Comparison of ENCODE assay signal across 8 cellular contexts in genomic region chr12:56188786-56189335, GRCh38. TPM values are rescaled to one million over a fixed set of nuclear protein-coding genes. Genes with fewer than 3 reads are reported as not detected.
A peak's percentile ranks its signal among the peaks of the same experiment; 100 is the strongest.
DNase-seq lines count a peak whose midpoint lies in the region; ATAC-seq and TF ChIP-seq lines count a peak whose summit lies in the region.

No MANE protein-coding gene starts in this region.

- no peak for TF ChIP-seq POLR2A in suprapubic skin (IDR thresholded peaks at IDR 0.05)

- DNase-seq in A673 (ENCODE audit: low spot score) (peak; percentile 32), NCI-H526 treated with DMSO at 0.1 percent for 48 hours (lab: John Stamatoyannopoulos, UW) (peak; percentile 17), cardiac fibroblast (ENCODE audit: low read depth in 2 of 2) (no peak), suprapubic skin (ENCODE audit: low spot score in 2 of 2) (no peak), NCI-H128 (lab: John Stamatoyannopoulos, UW; ENCODE audit: unreplicated experiment) (no peak), NCI-H187 treated with DMSO at 0.1 percent for 48 hours (lab: John Stamatoyannopoulos, UW) (no peak)

- POLR2A ChIA-PET in A673 (lab: Charles Lee; ENCODE audit: low non-redundant PET) = interaction anchor here (0.5 to 1.0 kb wide), 2 partner anchors 26 to 91 kb away, joined by 4 to 6 read pairs; no protein-coding TSS in a partner anchor

- ATAC-seq in GM18909 (IDR thresholded peaks at IDR 0.05; ENCODE audit: poor library complexity, unreplicated experiment) = peak; percentile 7

- no peaks in the 10 kb centered on the region for H3K9me3 ChIP-seq in A673 (ENCODE audit: low read depth, low read length, poor library complexity, severe bottlenecking)
- H3K9me3 ChIP-seq in liver (ENCODE audit: control insufficient read depth in 4 of 4, low read length in 3 of 4) = no peaks in the 10 kb centered on the region
- H3K9me3 ChIP-seq in suprapubic skin = no peaks in the 10 kb centered on the region

- intact Hi-C loops in A673 (cut with micrococcal nuclease; ENCODE audit: unreplicated experiment) = loop anchor here (2.0 to 10.0 kb wide), 3 partner anchors 62 to 144 kb away; partner anchors contain the start of genes RPS26 and ZC3H10

- no peak for TF ChIP-seq RAD21 in liver (IDR thresholded peaks at IDR 0.05)

- no peak for TF ChIP-seq EP300 in suprapubic skin (IDR thresholded peaks at IDR 0.05)

- peak overlapping the region; percentile 33 to 36 for H3K9ac ChIP-seq in liver (ENCODE audit: low read depth in 1 of 2, low read length in 2 of 2)

- H3K27ac ChIP-seq in A673 (ENCODE audit: low read depth, low read length, poor library complexity, severe bottlenecking) = peak overlapping the region; percentile 82
- H3K27ac ChIP-seq in liver (ENCODE audit: low read depth in 1 of 2, low read length in 2 of 2) = peak overlapping the region; percentile 53 to 67
- H3K27ac ChIP-seq in suprapubic skin = peak overlapping the region; percentile 91

- H3K4me1 ChIP-seq in A673 (ENCODE audit: insufficient read depth, low read length, poor library complexity, severe bottlenecking) (peaks cover 13% of the 10 kb centered on the region), liver (ENCODE audit: control insufficient read depth in 4 of 4, insufficient read depth in 4 of 4, low read length in 3 of 4) (peaks cover 0 to 24% (median 18%) of the 10 kb centered on the region in 4 donors), suprapubic skin (peaks cover 29% of the 10 kb centered on the region)

- WGBS in liver = 2% methylated on average over 39 of the region's 39 CpGs
- 14% methylated on average over 7 of the region's 39 CpGs for WGBS in suprapubic skin

- BruUV-seq in A673 (replicated peaks; lab: Mats Ljungman, UMichigan) = no TSS peak

- CTCF ChIA-PET in A673 (lab: Charles Lee) = interaction anchor here (0.6 to 2.3 kb wide), 21 partner anchors 13 to 450 kb away, joined by 3 to 17 read pairs (median 4); partner anchors contain the start of genes ANKRD52, ESYT1, ORMDL2 and PA2G4

- no peak for TF ChIP-seq CTCF in A673 (conservative IDR thresholded peaks at IDR 0.05; ENCODE audit: low read depth, low read length)
- no peak for TF ChIP-seq CTCF in cardiac fibroblast (IDR thresholded peaks at IDR 0.05; ENCODE audit: low read depth, low read length)
- TF ChIP-seq CTCF in liver (IDR thresholded peaks at IDR 0.05; ENCODE audit: low read depth, low read length, missing input control) = no peak
- no peak for TF ChIP-seq CTCF in suprapubic skin (IDR thresholded peaks at IDR 0.05)

- peak overlapping the region; percentile 83 for H3K4me3 ChIP-seq in A673 (ENCODE audit: low read depth, low read length, poor library complexity, severe bottlenecking)
- peak overlapping the region; percentile 78 to 88 for H3K4me3 ChIP-seq in cardiac fibroblast (replicated peaks in 1 of 2; ENCODE audit: low read depth in 2 of 2, low read length in 2 of 2)
- peak overlapping the region; percentile 63 to 95 (median 76) for H3K4me3 ChIP-seq in liver (ENCODE audit: low read depth in 1 of 3, low read length in 3 of 3)
- H3K4me3 ChIP-seq in suprapubic skin = peak overlapping the region; percentile 88

- H3K36me3 ChIP-seq in A673 (ENCODE audit: insufficient read depth, low read length, poor library complexity, severe bottlenecking) (peaks cover 31% of the 10 kb centered on the region), liver (ENCODE audit: control insufficient read depth in 4 of 4, insufficient read depth in 3 of 4, low read depth in 1 of 4, low read length in 3 of 4) (peaks cover 5 to 18% (median 16%) of the 10 kb centered on the region in 4 donors), suprapubic skin (peaks cover 29% of the 10 kb centered on the region)

- H3K27me3 ChIP-seq in A673 (replicated peaks; ENCODE audit: insufficient read depth, low read depth, low read length, poor library complexity) (no peaks in the 10 kb centered on the region), liver (ENCODE audit: control insufficient read depth in 4 of 4, insufficient read depth in 4 of 4, low read length in 3 of 4) (no peaks in the 10 kb centered on the region), suprapubic skin (no peaks in the 10 kb centered on the region)

TF ChIP-seq in liver, 16 proteins besides CTCF, POLR2A, EP300 and RAD21:
- no peak for TF ChIP-seq NR2F2 (IDR thresholded peaks at IDR 0.05)
- TF ChIP-seq FOXA2 (IDR thresholded peaks at IDR 0.05) = no peak
- no peak for TF ChIP-seq MAX (IDR thresholded peaks at IDR 0.05)
- TF ChIP-seq JUND (IDR thresholded peaks at IDR 0.05) = no peak
- no peak for TF ChIP-seq HNF4G (IDR thresholded peaks at IDR 0.05)
- TF ChIP-seq SP1 (IDR thresholded peaks at IDR 0.05) = no peak
- no peak for TF ChIP-seq ZBTB33 (IDR thresholded peaks at IDR 0.05)
- no peak for TF ChIP-seq FOXA1 (IDR thresholded peaks at IDR 0.05)
- no peak for TF ChIP-seq GABPA (IDR thresholded peaks at IDR 0.05 in 1 of 2, conservative IDR thresholded peaks at IDR 0.05 in 1 of 2)
- no peak for TF ChIP-seq EGR1 (IDR thresholded peaks at IDR 0.05; ENCODE audit: low read depth in 2 of 2)
- TF ChIP-seq TAF1 (conservative IDR thresholded peaks at IDR 0.05) = no peak
- no peak for TF ChIP-seq YY1 (IDR thresholded peaks at IDR 0.05)
- TF ChIP-seq HNF4A (conservative IDR thresholded peaks at IDR 0.05) = no peak
- TF ChIP-seq REST (IDR thresholded peaks at IDR 0.05) = no peak
- TF ChIP-seq RXRA (IDR thresholded peaks at IDR 0.05) = no peak
- no peak for TF ChIP-seq ATF3 (IDR thresholded peaks at IDR 0.05)
TF ChIP-seq in liver: peak in this region for 0.

RNA-seq across cellular contexts. Expression of gene SMARCC2, which starts 0.4 kb away (rescaled TPM):
- total RNA-seq in A673 (2021) (133 and 140 TPM in 2 replicates), liver (10 to 100 TPM; 20.5 to 24.6 TPM), suprapubic skin (100 to 1,000 TPM in 2 of 4 donors, 10 to 100 TPM in 2; 53.6 to 137 (median 85.9) TPM)
- polyA plus RNA-seq in liver = 10 to 100 TPM; 12.8 to 24.8 TPM

RNA-seq across cellular contexts. Expression of gene MYL6, which starts 30.7 kb away (rescaled TPM):
- total RNA-seq in A673 (2021) = 690 and 789 TPM in 2 replicates
- total RNA-seq in liver = 100 to 1,000 TPM; 298 to 482 TPM
- polyA plus RNA-seq in liver = 100 to 1,000 TPM; 766 to 975 TPM
- total RNA-seq in suprapubic skin = 1,000 to 10,000 TPM in 1 of 4 donors, 100 to 1,000 TPM in 3; 773 to 1,142 (median 915) TPM

RNA-seq across cellular contexts. Expression of gene RNF41, which starts 32.9 kb away (rescaled TPM):
- 48.1 and 49.5 TPM in 2 replicates for total RNA-seq in A673 (2021)
- total RNA-seq in liver = 10 to 100 TPM; 22.1 to 31.8 TPM
- 10 to 100 TPM in 1 of 2 donors, 1 to 10 TPM in 1; 7.6 to 11.5 TPM for polyA plus RNA-seq in liver
- total RNA-seq in suprapubic skin = 10 to 100 TPM; 28.4 to 60.6 (median 35.8) TPM

RNA-seq across cellular contexts. Expression of gene NABP2, which starts 35.3 kb away (rescaled TPM):
- total RNA-seq in A673 (2021) (67.5 and 73.2 TPM in 2 replicates), liver (10 to 100 TPM; 10.8 to 13.1 TPM), suprapubic skin (10 to 100 TPM; 13.3 to 23.7 (median 20.1) TPM)
- polyA plus RNA-seq in liver = 10 to 100 TPM; 12.1 to 14.5 TPM

RNA-seq across cellular contexts. Expression of gene MYL6B, which starts 36.5 kb away (rescaled TPM):
- total RNA-seq in A673 (2021) = 180 and 181 TPM in 2 replicates
- 10 to 100 TPM in 1 of 2 donors, 1 to 10 TPM in 1; 3.7 to 14.2 TPM for total RNA-seq in liver
- polyA plus RNA-seq in liver = 10 to 100 TPM; 11.2 to 13.9 TPM
- total RNA-seq in suprapubic skin = 10 to 100 TPM; 28.3 to 37.4 (median 28.5) TPM

Comparison
In these comparisons a context has a peak if more than half of its experiments do, and no peak if none do; other contexts are left out.
1. DNase-seq: peak in A673 (single experiment) and NCI-H526 treated with DMSO at 0.1 percent for 48 hours (single experiment); none in cardiac fibroblast (0 of 2), suprapubic skin (0 of 2), NCI-H128 (single experiment) and NCI-H187 treated with DMSO at 0.1 percent for 48 hours (single experiment).
2. Peak in every context shown above with its lines, with median percentiles within 50 percentile points of each other: H3K27ac ChIP-seq and H3K4me3 ChIP-seq.